ENCODE assay signal across 9 cellular contexts in genomic region chr4:124903995-124904722, GRCh38.
DNase-seq lines count a peak whose midpoint lies in the region; ATAC-seq and TF ChIP-seq lines count a peak whose summit lies in the region.
"Had no signal": no experiment of that assay in that cellular context is flagged by ENCODE, and none has a peak within 500 bp of the region (broad histone marks: within the 10 kb centered on the region; RNA-seq: fewer than 3 reads in every experiment).

No MANE protein-coding gene starts in this region.

- H3K4me1 Mint-ChIP-seq in activated naive CD8-positive, alpha-beta T cell treated with anti-CD3 and anti-CD28 coated beads, Interleukin-2, amount 50 U/mL, for 24 hours = no peaks in the 10 kb centered on the region

- H3K27ac Mint-ChIP-seq in activated naive CD8-positive, alpha-beta T cell treated with anti-CD3 and anti-CD28 coated beads, Interleukin-2, amount 50 U/mL, for 24 hours = no peak overlapping the region

- no peak overlapping the region for H3K27ac ChIP-seq in RWPE1
- no peak overlapping the region for H3K27ac ChIP-seq in Karpas-422 (ENCODE audit: low read length)

- H2AFZ ChIP-seq in Karpas-422 (ENCODE audit: low read length) = no peak overlapping the region

- H3K9me3 Mint-ChIP-seq in activated naive CD8-positive, alpha-beta T cell treated with anti-CD3 and anti-CD28 coated beads, Interleukin-2, amount 50 U/mL, for 24 hours = no peaks in the 10 kb centered on the region

- H3K4me3 ChIP-seq in Karpas-422 (ENCODE audit: low read length) = no peak overlapping the region

- H3K79me2 ChIP-seq in Karpas-422 (ENCODE audit: low read length) = no peaks in the 10 kb centered on the region

- CTCF ChIA-PET in RWPE1 (lab: Yijun Ruan, JAX) (no interaction called here), GM10248 (lab: Yijun Ruan, JAX) (interaction anchor here (0.7 kb wide), 1 partner anchor 9 kb away, joined by 3 read pairs; no protein-coding TSS in a partner anchor)

- DNase-seq in HS-27A (ENCODE audit: low read depth) = peak; percentile 14
- peak; percentile 36 for DNase-seq in RWPE1 (ENCODE audit: low spot score)
- DNase-seq in Right ventricle myocardium superior = no peak
- DNase-seq in smooth muscle cell of the brain vasculature (ENCODE audit: low read depth, low spot score) = peak; percentile 49
- DNase-seq in Karpas-422 = no peak
- DNase-seq in GM10248 (ENCODE audit: extremely low spot score) = no peak
- DNase-seq in activated naive CD8-positive, alpha-beta T cell treated with anti-CD3 and anti-CD28 coated beads, Interleukin-2, amount 50 U/mL, for 24 hours = no peak
- no peak for DNase-seq in activated CD4-positive, CD25-positive, alpha-beta regulatory T cell (lab: John Stamatoyannopoulos, UW)
- DNase-seq: hippocampal formation had no signal

- TF ChIP-seq CTCF in RWPE1 (conservative IDR thresholded peaks at IDR 0.05; ENCODE audit: low read depth) = no peak
- no peak for TF ChIP-seq CTCF in GM10248 (IDR thresholded peaks at IDR 0.05; ENCODE audit: control extremely low read depth, extremely low read depth, low read depth, missing control alignments)

- H3K9ac ChIP-seq in Karpas-422 (ENCODE audit: low read length) = no peak overlapping the region

- no peaks in the 10 kb centered on the region for H3K36me3 ChIP-seq in Karpas-422 (ENCODE audit: insufficient read depth, low read length)

- peak; percentile 98 for ATAC-seq in Right ventricle myocardium superior (ENCODE audit: poor library complexity)
- no peak for ATAC-seq in activated naive CD8-positive, alpha-beta T cell treated with anti-CD3 and anti-CD28 coated beads, Interleukin-2, amount 50 U/mL, for 24 hours

- no peaks in the 10 kb centered on the region for H4K20me1 ChIP-seq in Karpas-422 (ENCODE audit: insufficient read depth, low read depth, low read length)

- H3K4me3 Mint-ChIP-seq in activated naive CD8-positive, alpha-beta T cell treated with anti-CD3 and anti-CD28 coated beads, Interleukin-2, amount 50 U/mL, for 24 hours = no peak overlapping the region

- H3K27me3 Mint-ChIP-seq in activated naive CD8-positive, alpha-beta T cell treated with anti-CD3 and anti-CD28 coated beads, Interleukin-2, amount 50 U/mL, for 24 hours = no peaks in the 10 kb centered on the region

- H3K9me3 ChIP-seq in Karpas-422 (ENCODE audit: low read length) = no peaks in the 10 kb centered on the region

- no peaks in the 10 kb centered on the region for H3K36me3 Mint-ChIP-seq in activated naive CD8-positive, alpha-beta T cell treated with anti-CD3 and anti-CD28 coated beads, Interleukin-2, amount 50 U/mL, for 24 hours (ENCODE audit: low read depth)

- H3K4me1 ChIP-seq in Karpas-422 (ENCODE audit: low read length) = no peaks in the 10 kb centered on the region

- no peaks in the 10 kb centered on the region for H3K27me3 ChIP-seq in Karpas-422 (ENCODE audit: low read length)

- no peaks in the 10 kb centered on the region for H3K9me2 ChIP-seq in Karpas-422 (replicated peaks; ENCODE audit: insufficient read depth, low read length)

- POLR2A ChIA-PET in RWPE1 (lab: Yijun Ruan, JAX; ENCODE audit: low non-redundant PET) (no interaction called here), GM10248 (lab: Yijun Ruan, JAX) (no interaction called here)

- intact Hi-C loops in Right ventricle myocardium superior (cut with DNase I) = no loop called here

- no peak overlapping the region for H3K4me2 ChIP-seq in Karpas-422 (ENCODE audit: low read depth, low read length, poor library complexity, severe bottlenecking)

Comparison
In these comparisons a context has a peak if more than half of its experiments do, and no peak if none do; other contexts are left out.
1. DNase-seq: peak in HS-27A (single experiment), RWPE1 (single experiment) and smooth muscle cell of the brain vasculature (single experiment); none in Right ventricle myocardium superior (single experiment), Karpas-422 (single experiment), GM10248 (single experiment), activated naive CD8-positive, alpha-beta T cell treated with anti-CD3 and anti-CD28 coated beads, Interleukin-2, amount 50 U/mL, for 24 hours (single experiment) and activated CD4-positive, CD25-positive, alpha-beta regulatory T cell (0 of 4).